In genomic region chr19:22831211-22831610, GRCh38 we compare ENCODE assay signal across 37 cellular contexts. TPM values are rescaled to one million over a fixed set of nuclear protein-coding genes. Genes with fewer than 3 reads are reported as not detected.
"Had no signal": no experiment of that assay in that cellular context is flagged by ENCODE, and none has a peak within 500 bp of the region (broad histone marks: within the 10 kb centered on the region; RNA-seq: fewer than 3 reads in every experiment).

No MANE protein-coding gene starts in this region.

- DNase-seq: Karpas-422, Kasumi-1, MG63, MM.1S, MV-4-11, NCI-H1048, NCI-H1092, NCI-H1092 treated with DMSO at 0.1 percent for 48 hours, NCI-H1105, NCI-H1105 treated with DMSO at 0.1 percent for 48 hours, NCI-H1417, NCI-H1417 treated with DMSO at 0.1 percent for 48 hours, NCI-H1436, NCI-H1436 treated with DMSO at 0.1 percent for 48 hours, NCI-H146, NCI-H1694, NCI-H1694 treated with DMSO at 0.1 percent for 48 hours, NCI-H187, NCI-H187 treated with DMSO at 0.1 percent for 48 hours, NCI-H1930, NCI-H2029, NCI-H2029 treated with DMSO at 0.1 percent for 48 hours, NCI-H2081, NCI-H2081 treated with DMSO at 0.1 percent for 48 hours, NCI-H2107, NCI-H2171, NCI-H2171 treated with DMSO at 0.1 percent for 48 hours, NCI-H2227 treated with DMSO at 0.1 percent for 48 hours, NCI-H226, NCI-H345, NCI-H446, NCI-H446 treated with DMSO at 0.1 percent for 48 hours, NCI-H510A had no signal

RNA-seq across cellular contexts. Expression of gene ZNF723, which starts 0.9 kb away (rescaled TPM):
- total RNA-seq: LHCN-M2, M059J, MCF 10A, NCI-H460 had no signal

RNA-seq across cellular contexts. Expression of gene ZNF99, which starts 47.3 kb away (rescaled TPM):
- total RNA-seq: M059J, MCF 10A, NCI-H460 had no signal
